ENCODE assay signal across 15 cellular contexts in genomic region chr12:91178801-91179200, GRCh38. TPM values are rescaled to one million over a fixed set of nuclear protein-coding genes. Genes with fewer than 3 reads are reported as not detected.
A peak's percentile ranks its signal among the peaks of the same experiment; 100 is the strongest.
DNase-seq lines count a peak whose midpoint lies in the region; ATAC-seq and TF ChIP-seq lines count a peak whose summit lies in the region.
"Had no signal": no experiment of that assay in that cellular context is flagged by ENCODE, and none has a peak within 500 bp of the region (broad histone marks: within the 10 kb centered on the region; RNA-seq: fewer than 3 reads in every experiment).

No MANE protein-coding gene starts in this region.

- no peak for TF ChIP-seq POLR2A in ovary (IDR thresholded peaks at IDR 0.05)

- H4K20me1 ChIP-seq in fibroblast of lung (ENCODE audit: control insufficient read depth, extremely low read depth, insufficient read depth, low read length), result peaks cover 1% of the 10 kb centered on the region

- H2AFZ ChIP-seq in fibroblast of lung (ENCODE audit: low read length), result no peak overlapping the region

- H3K79me2 ChIP-seq in fibroblast of lung (ENCODE audit: control insufficient read depth, insufficient read depth, low read length), result peaks cover 68% of the 10 kb centered on the region

- H3K27me3 ChIP-seq in left ventricle myocardium inferior (ENCODE audit: low read depth), result no peaks in the 10 kb centered on the region
- no peaks in the 10 kb centered on the region for H3K27me3 ChIP-seq in fibroblast of lung (ENCODE audit: control insufficient read depth, insufficient read depth, low read length)
- H3K27me3 ChIP-seq in ovary, result no peaks in the 10 kb centered on the region

- 10 to 15% (median 10%) methylated on average over 1 of the region's 1 CpG for WGBS in ovary, 3 donors
- WGBS in urinary bladder, result 29% methylated on average over 1 of the region's 1 CpG

- H3K9me3 ChIP-seq in left ventricle myocardium inferior (replicated peaks) (no peaks in the 10 kb centered on the region), fibroblast of lung (ENCODE audit: control insufficient read depth, insufficient read depth, low read depth, low read length) (no peaks in the 10 kb centered on the region), ovary (no peaks in the 10 kb centered on the region)
- H3K9me3 ChIP-seq: A549 had no signal

- DNase-seq in left ventricle myocardium inferior (no peak), Right ventricle myocardium superior (no peak), fibroblast of lung (ENCODE audit: low read depth in 2 of 2) (peak in 1 of 2 donors; percentile 27), ovary (no peak), NCI-H2081 (lab: John Stamatoyannopoulos, UW) (no peak)
- DNase-seq: activated naive CD4-positive, alpha-beta T cell treated with anti-CD3 and anti-CD28 coated beads, Interleukin-2, amount 50 U/mL, for 16 hours; cerebellar nuclear complex; erythroblast; NCI-H1092 treated with DMSO at 0.1 percent for 48 hours; stimulated activated naive CD4-positive, alpha-beta T cell had no signal

- H3K4me2 ChIP-seq in fibroblast of lung (ENCODE audit: extremely low read depth, insufficient read depth, low read length), result peak overlapping the region; percentile 84
- H3K4me2 ChIP-seq: A549 had no signal

- intact Hi-C loops in left ventricle myocardium inferior (cut with micrococcal nuclease) (no loop called here), Right ventricle myocardium superior (cut with DNase I) (loop anchor here (5.0 kb wide), 1 partner anchor 154 kb away; no protein-coding TSS in a partner anchor), ovary (cut with DNase I) (loop anchor here in 3 of 4 donors (2.0 to 10.0 kb wide), 4 partner anchors 66 to 204 kb away; partner anchors contain the start of gene LUM (in 1 of the 3))

- H3K27ac ChIP-seq in left ventricle myocardium inferior (replicated peaks) (peak overlapping the region; percentile 85), fibroblast of lung (ENCODE audit: insufficient read depth, low read length) (peak overlapping the region; percentile 30), ovary (peak overlapping the region; percentile 83 to 89), urinary bladder (ENCODE audit: low read depth) (peak overlapping the region; percentile 26)
- H3K27ac ChIP-seq: A549, VCaP had no signal

- no peak overlapping the region for H3K9ac ChIP-seq in fibroblast of lung (ENCODE audit: insufficient read depth, low read length)

- TF ChIP-seq CTCF in left ventricle myocardium inferior (IDR thresholded peaks at IDR 0.05; ENCODE audit: borderline replicate concordance) (no peak), fibroblast of lung (conservative IDR thresholded peaks at IDR 0.05 in 1 of 2, IDR thresholded peaks at IDR 0.05 in 1 of 2; ENCODE audit: low read depth in 1 of 2, low read length in 2 of 2) (no peak), ovary (IDR thresholded peaks at IDR 0.05) (no peak)

- ATAC-seq in Right ventricle myocardium superior (ENCODE audit: poor library complexity) (no peak), HG02623 (IDR thresholded peaks at IDR 0.05; ENCODE audit: unreplicated experiment) (no peak), HG03196 (IDR thresholded peaks at IDR 0.05; ENCODE audit: unreplicated experiment) (no peak)

- peak overlapping the region; percentile 56 for H3K4me3 ChIP-seq in left ventricle myocardium inferior
- H3K4me3 ChIP-seq in fibroblast of lung (replicated peaks in 1 of 4; ENCODE audit: control extremely low read depth in 1 of 4, insufficient read depth in 1 of 4, low read depth in 3 of 4, low read length in 4 of 4), result peak overlapping the region; percentile 50 to 94 (median 68)
- peak overlapping the region; percentile 50 for H3K4me3 ChIP-seq in ovary
- H3K4me3 ChIP-seq in urinary bladder (ENCODE audit: low read depth, low read length), result peak overlapping the region; percentile 38
- H3K4me3 ChIP-seq: A549 had no signal

- no peak for TF ChIP-seq EP300 in ovary (IDR thresholded peaks at IDR 0.05)

- H3K36me3 ChIP-seq in left ventricle myocardium inferior (no peaks in the 10 kb centered on the region), fibroblast of lung (ENCODE audit: control insufficient read depth, insufficient read depth, low read length) (no peaks in the 10 kb centered on the region), ovary (no peaks in the 10 kb centered on the region), urinary bladder (ENCODE audit: insufficient read depth) (no peaks in the 10 kb centered on the region)

- no peaks in the 10 kb centered on the region for H3K4me1 ChIP-seq in left ventricle myocardium inferior
- peaks cover 2% of the 10 kb centered on the region for H3K4me1 ChIP-seq in fibroblast of lung (ENCODE audit: control insufficient read depth, extremely low read depth, insufficient read depth, low read length)
- no peaks in the 10 kb centered on the region for H3K4me1 ChIP-seq in ovary (ENCODE audit: insufficient read depth)
- no peaks in the 10 kb centered on the region for H3K4me1 ChIP-seq in urinary bladder (ENCODE audit: insufficient read depth)
- H3K4me1 ChIP-seq: A549 had no signal

RNA-seq across cellular contexts. Expression of gene DCN, which starts 3.8 kb away (rescaled TPM):
- total RNA-seq in left ventricle myocardium inferior (716 TPM), Right ventricle myocardium superior (800 TPM), fibroblast of lung (586 and 902 TPM in 2 replicates), ovary (1,000 to 10,000 TPM; 1,911 to 4,145 (median 2,871) TPM), urinary bladder (3,503 TPM)
- polyA plus RNA-seq in fibroblast of lung (2,179 and 4,941 TPM in 2 replicates), ovary (1,000 to 10,000 TPM; 2,127 to 5,778 TPM), urinary bladder (2,925 TPM)
- 1,112 and 2,304 TPM in 2 replicates for polyA plus RNA-seq in fibroblast of lung (2012)
- 827 and 1,287 TPM in 2 replicates for polyA minus RNA-seq in fibroblast of lung (ENCODE audit: low replicate concordance)

Comparison
In these comparisons a context has a peak if more than half of its experiments do, and no peak if none do; other contexts are left out.
1. H3K27ac ChIP-seq: peak in every context shown above with its lines; median percentile 86 in ovary; 85 in left ventricle myocardium inferior; 30 in fibroblast of lung; 26 in urinary bladder.